Comparison of ENCODE assay signal across 8 cellular contexts in the genomic region with DNA sequence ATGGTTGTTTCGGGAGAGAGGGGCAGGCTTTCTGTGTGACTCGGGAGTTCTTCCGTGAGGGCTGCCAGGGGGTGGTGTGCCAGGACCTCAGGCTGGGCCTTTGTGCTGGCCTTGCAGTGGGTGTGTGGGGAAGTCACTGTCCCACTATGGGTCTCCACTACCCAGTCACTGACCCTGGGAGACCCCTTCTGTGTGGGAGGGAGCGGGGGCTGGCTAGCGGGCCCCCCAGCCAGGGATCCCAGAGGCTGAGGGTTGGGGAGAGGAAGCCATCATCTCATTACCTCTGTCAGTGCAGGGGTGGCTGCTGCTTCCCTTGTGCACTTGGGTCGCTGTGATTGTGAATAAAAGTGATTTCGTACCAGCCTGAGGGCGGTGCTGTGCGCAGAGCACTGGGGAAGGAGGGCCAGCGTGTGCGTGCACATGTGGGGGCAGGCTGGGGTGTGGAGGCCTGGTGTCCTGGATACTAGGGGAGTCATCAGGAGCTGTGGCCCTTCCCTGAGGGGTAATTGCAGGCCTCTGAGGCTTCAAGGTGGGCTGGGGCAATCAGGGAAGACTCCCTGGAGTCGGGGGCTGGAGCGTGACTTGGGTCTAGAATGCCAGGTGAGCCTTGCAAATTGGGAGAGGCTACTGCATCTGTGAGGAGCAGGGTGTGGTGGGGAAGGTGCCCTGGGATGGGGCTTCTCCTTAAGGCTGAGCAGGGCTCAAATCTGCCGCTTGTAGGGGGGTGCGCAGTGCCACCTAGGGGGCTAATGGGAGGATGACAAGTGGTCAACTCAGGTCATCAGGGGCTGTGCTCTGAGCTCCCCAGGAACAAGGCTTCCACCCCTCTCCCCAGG.
DNase-seq lines count a peak whose midpoint lies in the region; ATAC-seq and TF ChIP-seq lines count a peak whose summit lies in the region.

No MANE protein-coding gene starts in this region.

- no peaks in the 10 kb centered on the region for H3K36me3 ChIP-seq in Caco-2 (ENCODE audit: control insufficient read depth, insufficient read depth, low read length)

- intact Hi-C loops in Caco-2 (cut with micrococcal nuclease; ENCODE audit: unreplicated experiment) = loop anchor here (1.0 to 10.0 kb wide), 4 partner anchors 85 to 262 kb away; partner anchors contain the start of gene SH3PXD2A

- peaks cover 2% of the 10 kb centered on the region for H3K9me3 Mint-ChIP-seq in Caco-2 (ENCODE audit: unreplicated experiment)
- no peaks in the 10 kb centered on the region for H3K9me3 Mint-ChIP-seq in activated CD8-positive, alpha-beta memory T cell treated with anti-CD3 and anti-CD28 coated beads, Interleukin-2, amount 10 ng/mL, durations not matched to agents 7 days and 5 days (ENCODE audit: low read depth)

- CTCF ChIA-PET in Caco-2 (lab: Charles Lee) = interaction anchor here (0.6 to 1.9 kb wide), 17 partner anchors 11 to 176 kb away, joined by 3 to 9 read pairs (median 4); partner anchors contain the start of gene NEURL1
- CTCF ChIA-PET in activated CD8-positive, alpha-beta memory T cell treated with anti-CD3 and anti-CD28 coated beads, Interleukin-2, amount 10 ng/mL, durations not matched to agents 7 days and 5 days (lab: Charles Lee) = interaction anchor here (0.5 to 2.0 kb wide), 22 partner anchors 8 to 196 kb away, joined by 3 to 13 read pairs (median 3); partner anchors contain the start of gene ATP5MK

- no peaks in the 10 kb centered on the region for H3K27me3 Mint-ChIP-seq in Caco-2 (ENCODE audit: insufficient read depth, unreplicated experiment)
- no peaks in the 10 kb centered on the region for H3K27me3 Mint-ChIP-seq in activated CD8-positive, alpha-beta memory T cell treated with anti-CD3 and anti-CD28 coated beads, Interleukin-2, amount 10 ng/mL, durations not matched to agents 7 days and 5 days

- POLR2A ChIA-PET in Caco-2 (lab: Charles Lee) = interaction anchor here (0.6 kb wide), 1 partner anchor 141 kb away, joined by 3 read pairs; no protein-coding TSS in a partner anchor

- no peaks in the 10 kb centered on the region for H3K27me3 ChIP-seq in Caco-2 (replicated peaks; ENCODE audit: control insufficient read depth, insufficient read depth, low read length)

- no peak overlapping the region for H3K27ac Mint-ChIP-seq in Caco-2 (ENCODE audit: unreplicated experiment)
- no peak overlapping the region for H3K27ac Mint-ChIP-seq in activated CD8-positive, alpha-beta memory T cell treated with anti-CD3 and anti-CD28 coated beads, Interleukin-2, amount 10 ng/mL, durations not matched to agents 7 days and 5 days

- no peaks in the 10 kb centered on the region for H3K4me1 Mint-ChIP-seq in Caco-2 (ENCODE audit: low read depth, unreplicated experiment)
- peaks cover 2% of the 10 kb centered on the region for H3K4me1 Mint-ChIP-seq in activated CD8-positive, alpha-beta memory T cell treated with anti-CD3 and anti-CD28 coated beads, Interleukin-2, amount 10 ng/mL, durations not matched to agents 7 days and 5 days

- H3K4me1 ChIP-seq in Caco-2 = no peaks in the 10 kb centered on the region

- BruUV-seq in Caco-2 (replicated peaks; lab: Mats Ljungman, UMichigan) = no TSS peak

- peaks cover 2% of the 10 kb centered on the region; the same call in 1 of the 2 replicates for H3K9me3 ChIP-seq in Caco-2

- H3K4me3 Mint-ChIP-seq in Caco-2 (ENCODE audit: unreplicated experiment) = no peak overlapping the region
- no peak overlapping the region for H3K4me3 Mint-ChIP-seq in activated CD8-positive, alpha-beta memory T cell treated with anti-CD3 and anti-CD28 coated beads, Interleukin-2, amount 10 ng/mL, durations not matched to agents 7 days and 5 days

- DNase-seq in Caco-2 = peak; percentile 63 to 77
- peak; percentile 70 for DNase-seq in NAMALWA (ENCODE audit: low spot score)
- peak; percentile 65 for DNase-seq in activated CD8-positive, alpha-beta memory T cell treated with anti-CD3 and anti-CD28 coated beads, Interleukin-2, amount 10 ng/mL, durations not matched to agents 7 days and 5 days
- DNase-seq in fibroblast of villous mesenchyme (ENCODE audit: low read depth) = peak; percentile 33
- no peak for DNase-seq in retinal pigment epithelial cell (ENCODE audit: low read depth)
- DNase-seq in cerebellar nuclear complex (lab: John Stamatoyannopoulos, UW) = no peak

- H3K4me3 ChIP-seq in Caco-2 (ENCODE audit: low read depth, low read length) (no peak overlapping the region), fibroblast of villous mesenchyme (ENCODE audit: low read depth, low read length) (no peak overlapping the region), retinal pigment epithelial cell (ENCODE audit: low read length) (no peak overlapping the region)

- no peaks in the 10 kb centered on the region for H3K36me3 Mint-ChIP-seq in Caco-2 (ENCODE audit: insufficient read depth, unreplicated experiment)
- no peaks in the 10 kb centered on the region for H3K36me3 Mint-ChIP-seq in activated CD8-positive, alpha-beta memory T cell treated with anti-CD3 and anti-CD28 coated beads, Interleukin-2, amount 10 ng/mL, durations not matched to agents 7 days and 5 days

- ATAC-seq in GM21367 (IDR thresholded peaks at IDR 0.05; ENCODE audit: unreplicated experiment) (peak; percentile 53), HG03039 (IDR thresholded peaks at IDR 0.05; ENCODE audit: unreplicated experiment) (no peak)
- ATAC-seq in activated CD8-positive, alpha-beta memory T cell treated with anti-CD3 and anti-CD28 coated beads, Interleukin-2, amount 10 ng/mL, durations not matched to agents 7 days and 5 days = peak; percentile 79

- TF ChIP-seq CTCF in Caco-2 (IDR thresholded peaks at IDR 0.05; ENCODE audit: insufficient read depth in 1 of 2, low read depth in 1 of 2, low read length in 1 of 2, severe bottlenecking in 1 of 2, unreplicated experiment in 1 of 2) (peak; percentile 89 to 92), fibroblast of villous mesenchyme (IDR thresholded peaks at IDR 0.05; ENCODE audit: insufficient read depth, low read depth, low read length) (peak; percentile 74), retinal pigment epithelial cell (conservative IDR thresholded peaks at IDR 0.05; ENCODE audit: low read depth, low read length) (peak; percentile 84)

Comparison
In these comparisons a context has a peak if more than half of its experiments do, and no peak if none do; other contexts are left out.
1. DNase-seq: peak in Caco-2 (2 of 2), NAMALWA (single experiment), activated CD8-positive, alpha-beta memory T cell treated with anti-CD3 and anti-CD28 coated beads, Interleukin-2, amount 10 ng/mL, durations not matched to agents 7 days and 5 days (single experiment) and fibroblast of villous mesenchyme (single experiment); none in retinal pigment epithelial cell (single experiment) and cerebellar nuclear complex (0 of 2).
2. Peak in every context shown above with its lines, with median percentiles within 50 percentile points of each other: CTCF ChIP-seq.